In genomic region chr5:135304352-135305221, GRCh38 we compare ENCODE assay signal across 1 cellular context.
TF ChIP-seq lines count a peak whose summit lies in the region.

No MANE protein-coding gene starts in this region.

TF ChIP-seq in HepG2, 621 proteins besides CTCF, POLR2A, EP300 and RAD21 (continued from another document and continues in another):
- TF ChIP-seq ZHX2 (IDR thresholded peaks at IDR 0.05; ENCODE audit: low read depth) (0 out of 2 replicates have a peak, but pooled peaks have one; percentile 24), ZHX2 (CRISPR knock-in tag; IDR thresholded peaks at IDR 0.05; ENCODE audit: borderline replicate concordance) (no peak), SMARCC2 (IDR thresholded peaks at IDR 0.05) (no peak), ZZZ3 (CRISPR knock-in tag; IDR thresholded peaks at IDR 0.05; ENCODE audit: borderline replicate concordance) (no peak), EZH2 (conservative IDR thresholded peaks at IDR 0.05; ENCODE audit: low read depth, low read length) (no peak), HNRNPH1 (optimal IDR thresholded peaks at IDR 0.05; ENCODE audit: low read depth, low read length) (no peak), KLF16 (CRISPR knock-in tag; IDR thresholded peaks at IDR 0.05) (no peak), SP5 (CRISPR knock-in tag; IDR thresholded peaks at IDR 0.05; ENCODE audit: borderline replicate concordance, low read depth) (no peak; the same call in 1 of the 2 replicates), ZNF562 (CRISPR knock-in tag; IDR thresholded peaks at IDR 0.05; ENCODE audit: borderline replicate concordance) (no peak), MTF1 (CRISPR knock-in tag; IDR thresholded peaks at IDR 0.05) (no peak), ZSCAN12 (CRISPR knock-in tag; IDR thresholded peaks at IDR 0.05) (no peak), ESRRA (CRISPR knock-in tag; IDR thresholded peaks at IDR 0.05; ENCODE audit: low read depth) (peak; percentile 61; the same call in 1 of the 2 replicates), ZNF687 (CRISPR knock-in tag; IDR thresholded peaks at IDR 0.05) (peak; percentile 73), ZNF792 (CRISPR knock-in tag; IDR thresholded peaks at IDR 0.05) (no peak), KDM2A (CRISPR knock-in tag; IDR thresholded peaks at IDR 0.05; ENCODE audit: borderline replicate concordance, low read depth) (peak; percentile 14; the same call in 1 of the 2 replicates), ZNF552 (CRISPR knock-in tag; IDR thresholded peaks at IDR 0.05; ENCODE audit: borderline replicate concordance) (no peak), SRY (CRISPR knock-in tag; IDR thresholded peaks at IDR 0.05) (no peak), ZNF644 (CRISPR knock-in tag; IDR thresholded peaks at IDR 0.05; ENCODE audit: low read depth) (peak; percentile 26; the same call in 1 of the 2 replicates), HNF1A (IDR thresholded peaks at IDR 0.05; ENCODE audit: low read depth) (no peak), HNF1A (CRISPR knock-in tag; IDR thresholded peaks at IDR 0.05; ENCODE audit: borderline replicate concordance) (peak; percentile 67; the same call in 1 of the 2 replicates), ZNF800 (CRISPR knock-in tag; IDR thresholded peaks at IDR 0.05) (no peak), MIER2 (CRISPR knock-in tag; IDR thresholded peaks at IDR 0.05) (no peak), ARID3A (IDR thresholded peaks at IDR 0.05; ENCODE audit: low read depth, low read length) (no peak), ZNF749 (CRISPR knock-in tag; IDR thresholded peaks at IDR 0.05; ENCODE audit: borderline replicate concordance) (no peak), MAF1 (CRISPR knock-in tag; IDR thresholded peaks at IDR 0.05; ENCODE audit: borderline replicate concordance) (no peak), EHMT2 (IDR thresholded peaks at IDR 0.05; ENCODE audit: borderline replicate concordance, low read depth, low read length) (no peak), HNF4G (IDR thresholded peaks at IDR 0.05; ENCODE audit: borderline replicate concordance, low read depth, low read length) (peak; percentile 42), HNF4G (CRISPR knock-in tag; IDR thresholded peaks at IDR 0.05; ENCODE audit: borderline replicate concordance, low read depth) (no peak), ZNF160 (CRISPR knock-in tag; IDR thresholded peaks at IDR 0.05) (no peak), HOMEZ (CRISPR knock-in tag; IDR thresholded peaks at IDR 0.05; ENCODE audit: low read depth) (no peak), ZNF232 (CRISPR knock-in tag; IDR thresholded peaks at IDR 0.05; ENCODE audit: borderline replicate concordance) (peak; percentile 88), SAFB2 (CRISPR knock-in tag; IDR thresholded peaks at IDR 0.05; ENCODE audit: borderline replicate concordance, low read depth) (no peak), SP140L (CRISPR knock-in tag; IDR thresholded peaks at IDR 0.05; ENCODE audit: borderline replicate concordance) (0 out of 2 replicates have a peak, but pooled peaks have one; percentile 41), ARNT2 (CRISPR knock-in tag; IDR thresholded peaks at IDR 0.05; ENCODE audit: low read depth) (no peak), POLR2AphosphoS5 (IDR thresholded peaks at IDR 0.05; ENCODE audit: low read depth, low read length) (no peak), SKI (IDR thresholded peaks at IDR 0.05; ENCODE audit: partially characterized antibody) (peak; percentile 70)
